ENCODE assay signal across 1 cellular context in genomic region chr7:6238309-6238925, GRCh38.
TF ChIP-seq lines count a peak whose summit lies in the region.

No MANE protein-coding gene starts in this region.

TF ChIP-seq in HepG2, 621 proteins besides CTCF, POLR2A, EP300 and RAD21 (continued from another document and continues in another):
- peak; percentile 74 for TF ChIP-seq ZGPAT (CRISPR knock-in tag; IDR thresholded peaks at IDR 0.05)
- no peak for TF ChIP-seq ZNF468 (CRISPR knock-in tag; IDR thresholded peaks at IDR 0.05)
- TF ChIP-seq ZNF780A (CRISPR knock-in tag; IDR thresholded peaks at IDR 0.05), result no peak
- TF ChIP-seq ASH2L (IDR thresholded peaks at IDR 0.05; ENCODE audit: insufficient read length, low read depth, low read length), result no peak
- peak; percentile 98 for TF ChIP-seq ZFP36 (IDR thresholded peaks at IDR 0.05; ENCODE audit: borderline replicate concordance, low read depth, low read length, partially characterized antibody)
- peak; percentile 18; the same call in 1 of the 2 replicates for TF ChIP-seq FOXP1 (IDR thresholded peaks at IDR 0.05)
- TF ChIP-seq FOXP1 (CRISPR knock-in tag; IDR thresholded peaks at IDR 0.05), result peak; percentile 91
- TF ChIP-seq THAP7 (CRISPR knock-in tag; IDR thresholded peaks at IDR 0.05), result no peak
- no peak for TF ChIP-seq ZNF230 (CRISPR knock-in tag; IDR thresholded peaks at IDR 0.05)
- peak; percentile 49; the same call in 1 of the 2 replicates for TF ChIP-seq KAT8 (CRISPR knock-in tag; IDR thresholded peaks at IDR 0.05)
- no peak for TF ChIP-seq RBFOX2 (IDR thresholded peaks at IDR 0.05; ENCODE audit: low read depth, low read length)
- TF ChIP-seq CEBPZ (IDR thresholded peaks at IDR 0.05; ENCODE audit: low read length), result no peak
- TF ChIP-seq ZNF556 (CRISPR knock-in tag; IDR thresholded peaks at IDR 0.05; ENCODE audit: borderline replicate concordance), result no peak
- no peak for TF ChIP-seq CREB1 (IDR thresholded peaks at IDR 0.05)
- TF ChIP-seq CREB1 (CRISPR knock-in tag; IDR thresholded peaks at IDR 0.05), result 0 out of 2 replicates have a peak, but pooled peaks have one; percentile 17
- peak; percentile 98 for TF ChIP-seq ARID3A (IDR thresholded peaks at IDR 0.05; ENCODE audit: low read depth, low read length)
- no peak for TF ChIP-seq PRMT3 (CRISPR knock-in tag; IDR thresholded peaks at IDR 0.05; ENCODE audit: borderline replicate concordance, low read depth)
- no peak for TF ChIP-seq KLF11 (CRISPR knock-in tag; IDR thresholded peaks at IDR 0.05)
- no peak for TF ChIP-seq KAT7 (CRISPR knock-in tag; IDR thresholded peaks at IDR 0.05; ENCODE audit: borderline replicate concordance)
- no peak for TF ChIP-seq PAX8 (CRISPR knock-in tag; IDR thresholded peaks at IDR 0.05; ENCODE audit: borderline replicate concordance)
- no peak for TF ChIP-seq SMARCE1 (IDR thresholded peaks at IDR 0.05; ENCODE audit: borderline replicate concordance)
- TF ChIP-seq NFYC (CRISPR knock-in tag; IDR thresholded peaks at IDR 0.05), result no peak
- TF ChIP-seq IKZF5 (CRISPR knock-in tag; IDR thresholded peaks at IDR 0.05), result no peak
- TF ChIP-seq KMT2A (CRISPR knock-in tag; IDR thresholded peaks at IDR 0.05), result no peak
- TF ChIP-seq ZBTB8A (CRISPR knock-in tag; IDR thresholded peaks at IDR 0.05; ENCODE audit: borderline replicate concordance, low read depth), result no peak
- TF ChIP-seq ZBTB25 (CRISPR knock-in tag; IDR thresholded peaks at IDR 0.05), result peak; percentile 80; the same call in 1 of the 2 replicates
- no peak; the same call in 1 of the 2 replicates for TF ChIP-seq ZNF816 (CRISPR knock-in tag; IDR thresholded peaks at IDR 0.05; ENCODE audit: borderline replicate concordance)
- no peak for TF ChIP-seq ZFP62 (CRISPR knock-in tag; IDR thresholded peaks at IDR 0.05)
- no peak for TF ChIP-seq ZNF777 (CRISPR knock-in tag; IDR thresholded peaks at IDR 0.05)
- no peak for TF ChIP-seq ZNF24 (IDR thresholded peaks at IDR 0.05)
- no peak for TF ChIP-seq ZNF44 (CRISPR knock-in tag; IDR thresholded peaks at IDR 0.05)
- TF ChIP-seq POLR2AphosphoS5 (IDR thresholded peaks at IDR 0.05; ENCODE audit: low read depth, low read length), result no peak
- TF ChIP-seq ZSCAN21 (CRISPR knock-in tag; IDR thresholded peaks at IDR 0.05; ENCODE audit: borderline replicate concordance), result no peak
- no peak for TF ChIP-seq ESRRA (CRISPR knock-in tag; IDR thresholded peaks at IDR 0.05; ENCODE audit: low read depth)
- no peak for TF ChIP-seq ZNF274 (CRISPR knock-in tag; IDR thresholded peaks at IDR 0.05)
- no peak for TF ChIP-seq GPBP1L1 (CRISPR knock-in tag; IDR thresholded peaks at IDR 0.05)
- no peak for TF ChIP-seq TERF1 (CRISPR knock-in tag; IDR thresholded peaks at IDR 0.05)
- TF ChIP-seq ZNF407 (CRISPR knock-in tag; IDR thresholded peaks at IDR 0.05; ENCODE audit: not compliant biosample characterization), result no peak
- no peak for TF ChIP-seq BRF2 (CRISPR knock-in tag; IDR thresholded peaks at IDR 0.05)
